In the genomic region with DNA sequence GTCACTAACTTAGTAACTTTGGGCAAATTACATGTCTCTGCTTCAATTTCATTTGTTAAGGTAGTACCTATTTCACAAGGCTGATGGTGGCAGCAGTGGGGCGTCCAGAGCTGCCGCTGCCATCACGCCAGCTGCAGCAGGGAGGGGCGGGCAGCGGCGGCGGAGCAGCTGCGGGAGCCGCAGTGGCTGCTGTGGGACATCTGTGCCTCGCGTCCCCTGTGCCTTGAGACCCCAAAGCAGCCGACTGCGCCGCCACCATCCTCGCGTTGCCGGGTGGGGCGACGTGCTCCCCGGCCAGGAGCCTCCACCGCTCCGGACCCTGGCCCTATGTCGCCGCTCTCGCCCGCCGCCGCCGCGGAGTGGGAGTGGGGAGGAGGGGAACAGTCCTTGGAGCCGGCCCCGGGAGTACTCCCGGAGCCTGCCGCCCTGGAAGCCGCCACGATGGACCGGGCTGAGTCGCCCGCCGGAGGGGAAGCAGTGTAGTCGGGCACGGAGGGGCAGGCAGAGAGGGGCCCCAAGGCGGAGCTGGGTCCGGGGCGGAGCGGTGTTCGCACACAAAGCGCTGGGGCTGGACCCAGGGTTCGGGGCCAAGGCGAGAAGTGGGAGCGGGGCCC, we compare ENCODE assay signal across 8 cellular contexts. TPM values are rescaled to one million over a fixed set of nuclear protein-coding genes. Genes with fewer than 3 reads are reported as not detected.
A peak's percentile ranks its signal among the peaks of the same experiment; 100 is the strongest.
DNase-seq lines count a peak whose midpoint lies in the region; ATAC-seq and TF ChIP-seq lines count a peak whose summit lies in the region.

No MANE protein-coding gene starts in this region.

- TF ChIP-seq CTCF in CD4-positive, alpha-beta T cell (IDR thresholded peaks at IDR 0.05): peak; percentile 48
- TF ChIP-seq CTCF in epithelial cell of esophagus (IDR thresholded peaks at IDR 0.05; ENCODE audit: insufficient read depth, low read depth, low read length, missing control alignments) (peak; percentile 51), mesothelial cell of epicardium (IDR thresholded peaks at IDR 0.05; ENCODE audit: unreplicated experiment) (no peak)

- H3K4me1 Mint-ChIP-seq in CD4-positive, alpha-beta T cell (ENCODE audit: low read depth): peaks cover 11% of the 10 kb centered on the region
- H3K4me1 Mint-ChIP-seq in mesothelial cell of epicardium: peaks cover 25% of the 10 kb centered on the region

- no peaks in the 10 kb centered on the region for H3K27me3 ChIP-seq in CD4-positive, alpha-beta T cell (ENCODE audit: control insufficient read depth, insufficient read depth, low read length)

- ATAC-seq in CD4-positive, alpha-beta T cell (ENCODE audit: poor library complexity): peak; percentile 93
- ATAC-seq in GM21737 (IDR thresholded peaks at IDR 0.05; ENCODE audit: unreplicated experiment) (peak; percentile 55), GM19467 (IDR thresholded peaks at IDR 0.05; ENCODE audit: unreplicated experiment) (no peak)

- peak overlapping the region; percentile 57 for H3K4me3 ChIP-seq in epithelial cell of esophagus (ENCODE audit: low read length)

- intact Hi-C loops in CD4-positive, alpha-beta T cell (cut with DNase I, micrococcal nuclease): loop anchor here in 1 of 2 experiments (10.0 kb wide), 1 partner anchor 260 kb away; no protein-coding TSS in a partner anchor

- H3K27ac Mint-ChIP-seq in CD4-positive, alpha-beta T cell: no peak overlapping the region
- peak overlapping the region; percentile 91 for H3K27ac Mint-ChIP-seq in mesothelial cell of epicardium

- no peaks in the 10 kb centered on the region for H3K27me3 Mint-ChIP-seq in CD4-positive, alpha-beta T cell
- H3K27me3 Mint-ChIP-seq in mesothelial cell of epicardium (ENCODE audit: low read depth): no peaks in the 10 kb centered on the region

- no peaks in the 10 kb centered on the region for H3K9me3 ChIP-seq in CD4-positive, alpha-beta T cell (ENCODE audit: control insufficient read depth, low read length)

- no peaks in the 10 kb centered on the region for H3K36me3 Mint-ChIP-seq in CD4-positive, alpha-beta T cell (ENCODE audit: low read depth)
- no peaks in the 10 kb centered on the region for H3K36me3 Mint-ChIP-seq in mesothelial cell of epicardium

- peak; percentile 24 to 63 (median 35) for DNase-seq in CD4-positive, alpha-beta T cell
- DNase-seq in NCI-H510A (lab: John Stamatoyannopoulos, UW) (peak; percentile 61), epithelial cell of esophagus (ENCODE audit: low read depth) (peak; percentile 76), mesothelial cell of epicardium (ENCODE audit: low spot score in 2 of 2, unreplicated experiment in 2 of 2) (peak; percentile 52 to 75)
- DNase-seq in activated CD8-positive, alpha-beta memory T cell treated with anti-CD3 and anti-CD28 coated beads, Interleukin-2, amount 50 U/mL, for 48 hours: peak; percentile 71
- DNase-seq in stimulated activated CD8-positive, alpha-beta memory T cell treated with anti-CD3 and anti-CD28 coated beads, Interleukin-4, amount 100 ng/mL, for 24 hours (ENCODE audit: low read depth): peak; percentile 41

- H3K27ac ChIP-seq in CD4-positive, alpha-beta T cell (ENCODE audit: low read depth, low read length): no peak overlapping the region

- H3K4me3 Mint-ChIP-seq in CD4-positive, alpha-beta T cell: peak overlapping the region; percentile 76
- H3K4me3 Mint-ChIP-seq in mesothelial cell of epicardium: peak overlapping the region; percentile 79

- CTCF ChIA-PET in CD4-positive, alpha-beta T cell (lab: Charles Lee): interaction anchor here (0.6 to 1.9 kb wide), 4 partner anchors 14 to 245 kb away, joined by 3 to 10 read pairs (median 3); no protein-coding TSS in a partner anchor

- POLR2A ChIA-PET in CD4-positive, alpha-beta T cell (lab: Charles Lee): interaction anchor here (1.0 to 1.6 kb wide), 4 partner anchors 15 to 115 kb away, joined by 3 to 5 read pairs (median 4); a partner anchor contains a TSS

- H3K9me3 Mint-ChIP-seq in CD4-positive, alpha-beta T cell: no peaks in the 10 kb centered on the region
- no peaks in the 10 kb centered on the region for H3K9me3 Mint-ChIP-seq in mesothelial cell of epicardium

RNA-seq across cellular contexts. Expression of a gene that starts 51.4 kb away (rescaled TPM):
- total RNA-seq in CD4-positive, alpha-beta T cell: not detected
- total RNA-seq in mesothelial cell of epicardium: 3.8 to 4.8 TPM (median 4.3 TPM) in 3 replicates
